In genomic region chr17:50270430-50271172, GRCh38 we compare ENCODE assay signal across 9 cellular contexts. TPM values are rescaled to one million over a fixed set of nuclear protein-coding genes. Genes with fewer than 3 reads are reported as not detected.
DNase-seq lines count a peak whose midpoint lies in the region; ATAC-seq and TF ChIP-seq lines count a peak whose summit lies in the region.
"Had no signal": no experiment of that assay in that cellular context is flagged by ENCODE, and none has a peak within 500 bp of the region (broad histone marks: within the 10 kb centered on the region; RNA-seq: fewer than 3 reads in every experiment).

No MANE protein-coding gene starts in this region.

- intact Hi-C loops in Right ventricle myocardium superior (cut with DNase I) (no loop called here), sciatic nerve (cut with DNase I) (loop anchor here (1.0 kb wide), 1 partner anchor 69 kb away; the partner anchor contains the start of gene COL1A1)

- TF ChIP-seq CTCF in WTC11 (IDR thresholded peaks at IDR 0.05), result no peak; the same call in 1 of the 2 replicates

- peaks cover 7% of the 10 kb centered on the region for H3K4me1 ChIP-seq in mesendoderm (ENCODE audit: control insufficient read depth, low read depth, low read length)
- H3K4me1 ChIP-seq: parathyroid adenoma had no signal

- H3K23ac ChIP-seq in mesendoderm (ENCODE audit: low read length), result no peak overlapping the region

- WGBS in mesendoderm (ENCODE audit: extremely low coverage, insufficient coverage, low lambda C conversion rate), result no CpG with 5 or more reads among the region's 19 CpGs

- no peak overlapping the region for H3K18ac ChIP-seq in mesendoderm (ENCODE audit: low read length)

- no peak overlapping the region for H3K56ac ChIP-seq in mesendoderm (ENCODE audit: low read length)

- no peaks in the 10 kb centered on the region for H3K79me1 ChIP-seq in mesendoderm (ENCODE audit: low read length)

- no peaks in the 10 kb centered on the region for H3K36me3 ChIP-seq in mesendoderm (ENCODE audit: control insufficient read depth, insufficient read depth, low read length)

- H3K27me3 Mint-ChIP-seq in WTC11 (ENCODE audit: low read depth), result peaks cover 12% of the 10 kb centered on the region

- H4K5ac ChIP-seq in mesendoderm (ENCODE audit: low read length), result no peak overlapping the region

- H3K36me3 Mint-ChIP-seq in WTC11, result no peaks in the 10 kb centered on the region

- POLR2A ChIA-PET in WTC11 (lab: Charles Lee), result no interaction called here

- H3K9me3 Mint-ChIP-seq in WTC11, result no peaks in the 10 kb centered on the region

- H3K4me3 Mint-ChIP-seq in WTC11, result no peak overlapping the region

- no peaks in the 10 kb centered on the region for H3K27me3 ChIP-seq in mesendoderm (ENCODE audit: insufficient read depth, low read length, poor library complexity)

- CTCF ChIA-PET in WTC11 (lab: Charles Lee), result interaction anchor here (0.8 to 11.9 kb wide), 6 partner anchors 11 to 177 kb away, joined by 3 to 514 read pairs (median 4); partner anchors contain the start of genes COL1A1 and SGCA

- H2BK120ac ChIP-seq in mesendoderm (ENCODE audit: low read depth, low read length), result no peak overlapping the region

- H3K9ac ChIP-seq in mesendoderm (ENCODE audit: low read length), result no peak overlapping the region
- H3K9ac ChIP-seq: parathyroid adenoma had no signal

- no peak overlapping the region for H3K4ac ChIP-seq in mesendoderm (ENCODE audit: low read depth, low read length)

- H3K27ac ChIP-seq in mesendoderm (ENCODE audit: low read depth, low read length), result no peak overlapping the region
- H3K27ac ChIP-seq: parathyroid adenoma had no signal

- no peak overlapping the region for H2BK15ac ChIP-seq in mesendoderm (replicated peaks; ENCODE audit: low read depth)

- peak; percentile 69 for DNase-seq in ELR (ENCODE audit: low read depth)
- peak; percentile 3 for DNase-seq in WTC11 (ENCODE audit: low spot score)
- peak; percentile 62 for DNase-seq in Right ventricle myocardium superior
- DNase-seq in sciatic nerve (ENCODE audit: low spot score), result peak; percentile 83
- no peak for DNase-seq in stimulated activated CD4-positive, alpha-beta T cell treated with anti-CD3 and anti-CD28 coated beads, Interleukin-1b, Interleukin-23, amount 100 ng/mL, for 48 hours
- no peak for DNase-seq in AML-193 (lab: John Stamatoyannopoulos, UW)
- DNase-seq in mesendoderm, result no peak

- no peak overlapping the region for H2BK5ac ChIP-seq in mesendoderm (ENCODE audit: low read length)

- no peak overlapping the region for H3K4me3 ChIP-seq in mesendoderm (ENCODE audit: low read length)

- H2AK5ac ChIP-seq in mesendoderm (ENCODE audit: low read length), result no peak overlapping the region

- H4K8ac ChIP-seq in mesendoderm (ENCODE audit: low read depth, low read length), result no peak overlapping the region

- H3K4me1 Mint-ChIP-seq in WTC11, result peaks cover 46% of the 10 kb centered on the region

- H3K79me2 ChIP-seq in mesendoderm (ENCODE audit: control insufficient read depth, insufficient read depth, low read length), result no peaks in the 10 kb centered on the region
- H3K79me2 ChIP-seq: parathyroid adenoma had no signal

- H3K4me2 ChIP-seq in mesendoderm (ENCODE audit: low read length), result no peak overlapping the region

- ATAC-seq in WTC11 (peak; percentile 19), Right ventricle myocardium superior (ENCODE audit: poor library complexity) (peak; percentile 46), sciatic nerve (peak; percentile 78), GM19023 (IDR thresholded peaks at IDR 0.05; ENCODE audit: unreplicated experiment) (no peak)

- H3K27ac Mint-ChIP-seq in WTC11, result no peak overlapping the region

TF ChIP-seq in WTC11, 78 proteins besides CTCF, POLR2A, EP300 and RAD21:
- no peak for TF ChIP-seq EMX1 (CRISPR knock-in tag; IDR thresholded peaks at IDR 0.05)
- no peak for TF ChIP-seq E2F4 (CRISPR knock-in tag; IDR thresholded peaks at IDR 0.05; ENCODE audit: borderline replicate concordance, low read depth)
- TF ChIP-seq ESRRA (CRISPR knock-in tag; IDR thresholded peaks at IDR 0.05; ENCODE audit: borderline replicate concordance), result no peak
- TF ChIP-seq ETV6 (CRISPR knock-in tag; IDR thresholded peaks at IDR 0.05), result no peak
- no peak for TF ChIP-seq ZNF425 (CRISPR knock-in tag; conservative IDR thresholded peaks at IDR 0.05)
- TF ChIP-seq ZBTB21 (CRISPR knock-in tag; IDR thresholded peaks at IDR 0.05; ENCODE audit: borderline replicate concordance), result no peak
- no peak for TF ChIP-seq USF2 (CRISPR knock-in tag; IDR thresholded peaks at IDR 0.05)
- TF ChIP-seq SOX15 (CRISPR knock-in tag; IDR thresholded peaks at IDR 0.05), result no peak
- TF ChIP-seq JUN (CRISPR knock-in tag; IDR thresholded peaks at IDR 0.05), result no peak
- TF ChIP-seq NR1H2 (CRISPR knock-in tag; IDR thresholded peaks at IDR 0.05), result no peak
- TF ChIP-seq ZNF232 (CRISPR knock-in tag; IDR thresholded peaks at IDR 0.05), result no peak
- TF ChIP-seq FOXJ3 (CRISPR knock-in tag; IDR thresholded peaks at IDR 0.05; ENCODE audit: borderline replicate concordance), result no peak
- no peak for TF ChIP-seq ATF6 (CRISPR knock-in tag; IDR thresholded peaks at IDR 0.05)
- TF ChIP-seq CREM (CRISPR knock-in tag; IDR thresholded peaks at IDR 0.05), result no peak
- no peak for TF ChIP-seq FOXP1 (CRISPR knock-in tag; IDR thresholded peaks at IDR 0.05; ENCODE audit: borderline replicate concordance)
- no peak for TF ChIP-seq MLX (CRISPR knock-in tag; IDR thresholded peaks at IDR 0.05)
- TF ChIP-seq GABPB1 (CRISPR knock-in tag; IDR thresholded peaks at IDR 0.05), result no peak

RNA-seq across cellular contexts. Expression of gene TMEM92, which starts 3.7 kb away (rescaled TPM):
- 9.8 to 10.4 TPM (median 10.3 TPM) in 3 replicates for total RNA-seq in WTC11 (2021)
- not detected for total RNA-seq in Right ventricle myocardium superior
- total RNA-seq in sciatic nerve, result 0.53 TPM
- 11.5 TPM for polyA plus RNA-seq in mesendoderm (2013, experiment 1 of 2)
- 10.9 TPM for polyA plus RNA-seq in mesendoderm (2013, experiment 2 of 2)

Comparison
In these comparisons a context has a peak if more than half of its experiments do, and no peak if none do; other contexts are left out.
1. DNase-seq: peak in ELR (single experiment), WTC11 (single experiment), Right ventricle myocardium superior (single experiment) and sciatic nerve (single experiment); none in stimulated activated CD4-positive, alpha-beta T cell treated with anti-CD3 and anti-CD28 coated beads, Interleukin-1b, Interleukin-23, amount 100 ng/mL, for 48 hours (single experiment), AML-193 (0 of 2) and mesendoderm (single experiment).